8 cellular contexts compared by ENCODE assay signal in the genomic region with DNA sequence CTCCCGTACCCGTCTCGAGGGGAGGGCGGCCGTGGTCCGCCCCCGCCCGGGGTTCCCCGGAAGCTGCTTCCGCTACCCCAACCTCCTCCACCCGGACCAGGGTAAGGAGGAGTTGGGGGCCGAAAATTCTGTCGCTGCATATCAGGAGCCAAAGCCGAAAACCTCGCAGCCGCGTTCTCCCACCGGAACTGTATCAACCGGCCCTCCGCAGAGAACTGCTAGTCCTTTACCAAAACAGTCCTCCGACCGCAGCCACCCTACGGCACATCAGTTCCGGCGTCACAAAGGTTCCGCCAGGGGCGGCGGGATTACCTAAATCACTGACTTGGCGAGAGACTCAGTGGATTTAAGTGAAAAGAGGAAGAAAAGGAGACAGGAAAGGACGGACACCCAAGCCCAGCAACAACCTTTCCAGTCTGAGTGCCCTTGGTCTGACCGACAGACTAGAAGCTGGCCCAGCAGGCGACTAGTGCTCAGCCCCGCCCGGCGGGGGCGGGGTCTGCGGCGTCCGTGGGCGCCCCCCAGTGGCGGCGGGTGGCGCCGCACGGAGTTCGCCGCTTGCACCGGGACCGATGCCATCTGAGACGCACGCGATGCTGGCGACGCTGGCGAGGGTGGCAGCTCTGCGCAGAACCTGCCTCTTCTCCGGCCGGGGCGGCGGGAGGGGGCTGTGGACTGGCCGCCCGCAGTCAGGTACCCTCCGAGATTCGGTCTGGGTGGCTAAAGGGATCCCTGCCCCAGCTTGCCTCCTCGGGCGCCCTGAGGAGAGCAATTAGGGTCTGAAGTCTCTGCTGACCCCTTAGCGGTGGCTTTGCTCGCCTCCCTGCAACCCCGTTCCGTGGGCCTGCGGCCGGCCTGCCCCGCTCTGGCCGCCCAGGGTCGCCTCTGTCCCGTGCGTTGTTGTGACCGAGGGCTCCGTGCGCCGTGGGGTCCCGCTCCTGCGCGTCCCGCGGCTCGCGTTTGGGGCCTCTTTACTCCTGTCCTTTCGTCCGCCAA. TPM values are rescaled to one million over a fixed set of nuclear protein-coding genes. Genes with fewer than 3 reads are reported as not detected.
DNase-seq lines count a peak whose midpoint lies in the region; ATAC-seq, FAIRE-seq and TF ChIP-seq lines count a peak whose summit lies in the region.

A gene (minus strand): TSS at position 195 of the 996 bp plus-strand sequence. CDS start 55 bp downstream, at position 140.
A gene (plus strand): TSS at position 578 of the 996 bp plus-strand sequence.

- DNase-seq in CD14-positive monocyte (ENCODE audit: low spot score), result peak; percentile 84
- DNase-seq in NCI-H524 treated with DMSO at 0.1 percent for 48 hours (lab: John Stamatoyannopoulos, UW), result peak; percentile 53
- peak; percentile 84 for DNase-seq in activated CD4-positive, alpha-beta T cell treated with anti-CD3 and anti-CD28 coated beads, Interleukin-2, amount 50 U/mL, for 1 hour
- DNase-seq in HepG2 (ENCODE audit: low spot score), result peak; percentile 74
- peak; percentile 80 to 84 for DNase-seq in stimulated activated CD4-positive, alpha-beta T cell treated with anti-CD3 and anti-CD28 coated beads, Interleukin-2, amount 100 ng/mL, for 48 hours

- peaks cover 24% of the 10 kb centered on the region for H3K4me1 Mint-ChIP-seq in CD14-positive monocyte
- H3K4me1 Mint-ChIP-seq in dendritic cell treated with granulocyte-macrophage colony-stimulating factor and Interleukin-4, amounts not matched to agents 40 ng/mL and 50 ng/mL, for 4 days (ENCODE audit: low read depth), result peaks cover 20% of the 10 kb centered on the region

- H3K79me2 ChIP-seq in HepG2 (ENCODE audit: insufficient read depth, low read length), result peaks cover 39% of the 10 kb centered on the region

- H3K9me3 Mint-ChIP-seq in CD14-positive monocyte, result peaks cover 0 to 13% (median 9%) of the 10 kb centered on the region in 7 donors
- H3K9me3 Mint-ChIP-seq in dendritic cell treated with granulocyte-macrophage colony-stimulating factor and Interleukin-4, amounts not matched to agents 40 ng/mL and 50 ng/mL, for 4 days, result no peaks in the 10 kb centered on the region

- H3K27ac ChIP-seq in HepG2 (ENCODE audit: extremely low read length, insufficient read depth, low read length), result peak within 1 kb of the TSS; percentile 92

- peaks cover 0 to 5% of the 10 kb centered on the region in 2 donors for H3K36me3 Mint-ChIP-seq in CD14-positive monocyte
- H3K36me3 Mint-ChIP-seq in dendritic cell treated with granulocyte-macrophage colony-stimulating factor and Interleukin-4, amounts not matched to agents 40 ng/mL and 50 ng/mL, for 4 days (ENCODE audit: low read depth), result peaks cover 17% of the 10 kb centered on the region

- POLR2A ChIA-PET in HepG2 (lab: Yijun Ruan, JAX), result interaction anchor here (0.6 to 2.1 kb wide), 8 partner anchors 9 to 542 kb away, joined by 3 to 12 read pairs (median 3); no protein-coding TSS in a partner anchor

- ATAC-seq in GM19328 (IDR thresholded peaks at IDR 0.05; ENCODE audit: unreplicated experiment), result peak; percentile 92
- ATAC-seq in HG03469 (IDR thresholded peaks at IDR 0.05; ENCODE audit: unreplicated experiment), result peak; percentile 71
- peak; percentile 89 for ATAC-seq in HepG2

- H3K4me2 ChIP-seq in HepG2 (ENCODE audit: low read depth, low read length), result peak within 1 kb of the TSS; percentile 76

- intact Hi-C loops in CD14-positive monocyte (cut with micrococcal nuclease) (loop anchor here (10.0 kb wide), 1 partner anchor 180 kb away; a partner anchor contains a TSS), HepG2 (cut with micrococcal nuclease; ENCODE audit: unreplicated experiment) (loop anchor here (2.0 kb wide), 2 partner anchors 34 to 186 kb away; no protein-coding TSS in a partner anchor)
- intact Hi-C loops in dendritic cell treated with granulocyte-macrophage colony-stimulating factor and Interleukin-4, amounts not matched to agents 40 ng/mL and 50 ng/mL, for 4 days (cut with micrococcal nuclease), result loop anchor here (5.0 to 10.0 kb wide), 2 partner anchors 510 to 567 kb away; a partner anchor contains a TSS

- peaks cover 40% of the 10 kb centered on the region for H3K4me1 ChIP-seq in HepG2 (ENCODE audit: insufficient read depth, low read length)

- H3K27ac Mint-ChIP-seq in CD14-positive monocyte, result peak within 1 kb of the TSS; percentile 94 to 99 (median 97)
- peak within 1 kb of the TSS; percentile 96 for H3K27ac Mint-ChIP-seq in dendritic cell treated with granulocyte-macrophage colony-stimulating factor and Interleukin-4, amounts not matched to agents 40 ng/mL and 50 ng/mL, for 4 days

- BruUV-seq in HepG2 (replicated peaks; lab: Mats Ljungman, UMichigan), result TSS peak; percentile 63

- H3K9ac ChIP-seq in HepG2 (ENCODE audit: insufficient read depth, low read depth, low read length), result peak within 1 kb of the TSS; percentile 95

- WGBS in HepG2 (ENCODE audit: low lambda C conversion rate), result 2% methylated on average over 21 of the region's 90 CpGs

- CTCF ChIA-PET in HepG2 (lab: Yijun Ruan, JAX; ENCODE audit: low intra/inter-chr PET ratio, low total read pairs), result interaction anchor here (0.6 to 1.0 kb wide), 2 partner anchors 37 to 82 kb away, joined by 3 read pairs; no protein-coding TSS in a partner anchor

- no peaks in the 10 kb centered on the region; a peak in 1 of 5 replicates for H3K27me3 ChIP-seq in HepG2 (ENCODE audit: control insufficient read depth in 1 of 2, insufficient read depth in 2 of 2, low read length in 2 of 2)

- peak; percentile 49 for FAIRE-seq in HepG2 (lab: Jason Lieb, UNC)

- TF ChIP-seq RAD21 in HepG2 (CRISPR knock-in tag; IDR thresholded peaks at IDR 0.05), result no peak

- 0 out of 5 replicates have a peak, but pooled peaks cover 0 to 4% of the 10 kb centered on the region in 2 experiments for H3K36me3 ChIP-seq in HepG2 (replicated peaks in 1 of 2; ENCODE audit: control insufficient read depth in 1 of 2, insufficient read depth in 2 of 2, low read length in 2 of 2)

- H3K4me3 Mint-ChIP-seq in CD14-positive monocyte, result peak within 1 kb of the TSS; percentile 91 to 96
- peak within 1 kb of the TSS; percentile 86 for H3K4me3 Mint-ChIP-seq in dendritic cell treated with granulocyte-macrophage colony-stimulating factor and Interleukin-4, amounts not matched to agents 40 ng/mL and 50 ng/mL, for 4 days

- in situ Hi-C loops in HepG2 (cut with HindIII; ENCODE audit: extremely low pct_ligation_motif_present, low pct_unique_long_range_greater_than_20kb), result no loop called here

- TF ChIP-seq EP300 in HepG2 (IDR thresholded peaks at IDR 0.05; ENCODE audit: low read depth in 2 of 2, low read length in 2 of 2) (0 out of 4 replicates have a peak, but pooled peaks of 1 of the 2 experiments have one; percentile 13), HepG2 (CRISPR knock-in tag; IDR thresholded peaks at IDR 0.05; ENCODE audit: borderline replicate concordance) (no peak)

- peaks cover 3% of the 10 kb centered on the region for H4K20me1 ChIP-seq in HepG2 (ENCODE audit: insufficient read depth, low read length)

- peak; percentile 74 for TF ChIP-seq POLR2A in HepG2 (IDR thresholded peaks at IDR 0.05; ENCODE audit: insufficient read depth in 1 of 2, low read depth in 2 of 2, low read length in 2 of 2)

- peak within 1 kb of the TSS; percentile 100 for H2AFZ ChIP-seq in HepG2 (ENCODE audit: low read length)

- peak; percentile 99 for TF ChIP-seq CTCF in CD14-positive monocyte (IDR thresholded peaks at IDR 0.05)
- TF ChIP-seq CTCF in HepG2 (CRISPR knock-in tag; IDR thresholded peaks at IDR 0.05), result peak; percentile 74

- peak within 1 kb of the TSS; percentile 73 to 86 (median 84) for H3K4me3 ChIP-seq in HepG2 (replicated peaks in 1 of 3; ENCODE audit: insufficient read depth in 1 of 3, low read depth in 2 of 3, low read length in 3 of 3)

- H3K27me3 Mint-ChIP-seq in CD14-positive monocyte (ENCODE audit: low read depth in 3 of 3), result peaks cover 16 to 27% (median 18%) of the 10 kb centered on the region in 3 donors
- H3K27me3 Mint-ChIP-seq in dendritic cell treated with granulocyte-macrophage colony-stimulating factor and Interleukin-4, amounts not matched to agents 40 ng/mL and 50 ng/mL, for 4 days, result peaks cover 27% of the 10 kb centered on the region

- no peaks in the 10 kb centered on the region for H3K9me3 ChIP-seq in HepG2 (ENCODE audit: low read length)

RNA-seq across cellular contexts. Expression of the first gene that starts in this region (rescaled TPM):
- 10 to 100 TPM; 64.0 to 71.8 TPM for polyA plus RNA-seq in CD14-positive monocyte
- total RNA-seq in HepG2 (2016; rRNA removed; fragmentation: Illumina TruSeq; extraction: Trizol), result 45.7 and 66.9 TPM in 2 replicates
- total RNA-seq in HepG2 (2016; cell fraction: cytosol; rRNA removed; fragmentation: Illumina TruSeq; extraction: Trizol; ENCODE audit: low read depth), result 21.7 and 22.6 TPM in 2 replicates
- 46.3 and 71.1 TPM in 2 replicates for total RNA-seq in HepG2 (2016; cell fraction: insoluble cytoplasmic fraction; rRNA removed; fragmentation: Illumina TruSeq; extraction: Trizol)
- total RNA-seq in HepG2 (2016; cell fraction: membrane; rRNA removed; fragmentation: Illumina TruSeq; extraction: Trizol), result 23.7 and 24.4 TPM in 2 replicates
- total RNA-seq in HepG2 (2016; cell fraction: nucleus; rRNA removed; fragmentation: Illumina TruSeq; extraction: Trizol), result 24.6 and 25.6 TPM in 2 replicates
- polyA plus RNA-seq in HepG2 (2011; rRNA removed), result 38.2 and 40.1 TPM in 2 replicates
- 49.9 and 73.9 TPM in 2 replicates for polyA plus RNA-seq in HepG2 (2011; cell fraction: cytosol; rRNA removed)
- polyA plus RNA-seq in HepG2 (2011; cell fraction: nucleus; rRNA removed), result 17.1 and 18.1 TPM in 2 replicates
- polyA plus RNA-seq in HepG2 (2012), result 49.0 and 60.4 TPM in 2 replicates
- 33.5 and 39.5 TPM in 2 replicates for polyA plus RNA-seq in HepG2 (2016; cell fraction: cytosol; fragmentation: Illumina TruSeq; extraction: Trizol; ENCODE audit: low read depth)
- 120 and 138 TPM in 2 replicates for polyA plus RNA-seq in HepG2 (2016; cell fraction: insoluble cytoplasmic fraction; fragmentation: Illumina TruSeq; extraction: Trizol; ENCODE audit: low read depth)
- polyA plus RNA-seq in HepG2 (2016; cell fraction: membrane; fragmentation: Illumina TruSeq; extraction: Trizol; ENCODE audit: low read depth), result 33.4 and 35.3 TPM in 2 replicates
- polyA plus RNA-seq in HepG2 (2016; cell fraction: nucleus; fragmentation: Illumina TruSeq; extraction: Trizol; ENCODE audit: insufficient read depth, low read depth), result 50.0 and 60.7 TPM in 2 replicates
- polyA minus RNA-seq in HepG2 (2011; rRNA and poly(A)+ RNA removed; ENCODE audit: low replicate concordance), result 4.0 and 9.3 TPM in 2 replicates
- 14.3 and 14.7 TPM in 2 replicates for polyA minus RNA-seq in HepG2 (2011; cell fraction: cytosol; rRNA and poly(A)+ RNA removed)
- polyA minus RNA-seq in HepG2 (2011; cell fraction: nucleus; rRNA and poly(A)+ RNA removed), result 8.8 and 10.3 TPM in 2 replicates

RNA-seq across cellular contexts. Expression of the second gene that starts in this region (rescaled TPM):
- polyA plus RNA-seq in CD14-positive monocyte (not detected), HepG2 (2011; rRNA removed) (8.7 and 10.1 TPM in 2 replicates)
- total RNA-seq in HepG2 (2016; rRNA removed; fragmentation: Illumina TruSeq; extraction: Trizol), result 22.2 and 23.6 TPM in 2 replicates
- 5.1 and 5.8 TPM in 2 replicates for total RNA-seq in HepG2 (2016; cell fraction: cytosol; rRNA removed; fragmentation: Illumina TruSeq; extraction: Trizol; ENCODE audit: low read depth)
- 24.7 and 27.2 TPM in 2 replicates for total RNA-seq in HepG2 (2016; cell fraction: insoluble cytoplasmic fraction; rRNA removed; fragmentation: Illumina TruSeq; extraction: Trizol)
- 6.1 and 7.0 TPM in 2 replicates for total RNA-seq in HepG2 (2016; cell fraction: membrane; rRNA removed; fragmentation: Illumina TruSeq; extraction: Trizol)
- 25.6 and 32.2 TPM in 2 replicates for total RNA-seq in HepG2 (2016; cell fraction: nucleus; rRNA removed; fragmentation: Illumina TruSeq; extraction: Trizol)
- polyA plus RNA-seq in HepG2 (2011; cell fraction: cytosol; rRNA removed), result 6.7 and 7.3 TPM in 2 replicates
- polyA plus RNA-seq in HepG2 (2011; cell fraction: nucleus; rRNA removed), result 3.8 TPM in 2 replicates
- polyA plus RNA-seq in HepG2 (2012), result 10.0 and 13.8 TPM in 2 replicates
- 3.3 and 3.9 TPM in 2 replicates for polyA plus RNA-seq in HepG2 (2016; cell fraction: cytosol; fragmentation: Illumina TruSeq; extraction: Trizol; ENCODE audit: low read depth)
- polyA plus RNA-seq in HepG2 (2016; cell fraction: insoluble cytoplasmic fraction; fragmentation: Illumina TruSeq; extraction: Trizol; ENCODE audit: low read depth), result 20.0 and 24.7 TPM in 2 replicates
- 5.1 and 5.6 TPM in 2 replicates for polyA plus RNA-seq in HepG2 (2016; cell fraction: membrane; fragmentation: Illumina TruSeq; extraction: Trizol; ENCODE audit: low read depth)
- polyA plus RNA-seq in HepG2 (2016; cell fraction: nucleus; fragmentation: Illumina TruSeq; extraction: Trizol; ENCODE audit: insufficient read depth, low read depth), result 12.5 and 13.2 TPM in 2 replicates
- polyA minus RNA-seq in HepG2 (2011; rRNA and poly(A)+ RNA removed; ENCODE audit: low replicate concordance), result 0.09 and 6.1 TPM in 2 replicates
- polyA minus RNA-seq in HepG2 (2011; cell fraction: cytosol; rRNA and poly(A)+ RNA removed), result 3.9 and 4.1 TPM in 2 replicates
- polyA minus RNA-seq in HepG2 (2011; cell fraction: nucleus; rRNA and poly(A)+ RNA removed), result 43.1 and 46.1 TPM in 2 replicates

Comparison
In these comparisons a context has a peak if more than half of its experiments do, and no peak if none do; other contexts are left out.
1. Peak in every context shown above with its lines: DNase-seq, ATAC-seq, H3K4me3 ChIP-seq and H3K27ac ChIP-seq.
2. RNA of the second gene that starts in this region (polyA plus RNA-seq): 3.3 to 24.7 TPM in HepG2; not detected in CD14-positive monocyte; every median in the first group is over 4 times any median in the second.